Comparison of ENCODE assay signal across 9 cellular contexts in genomic region chr9:124480621-124480981, GRCh38. TPM values are rescaled to one million over a fixed set of nuclear protein-coding genes. Genes with fewer than 3 reads are reported as not detected.
DNase-seq lines count a peak whose midpoint lies in the region; ATAC-seq, FAIRE-seq and TF ChIP-seq lines count a peak whose summit lies in the region.
"Had no signal": no experiment of that assay in that cellular context is flagged by ENCODE, and none has a peak within 500 bp of the region (broad histone marks: within the 10 kb centered on the region; RNA-seq: fewer than 3 reads in every experiment).

No MANE protein-coding gene starts in this region.

- intact Hi-C loops in activated CD4-positive, alpha-beta T cell treated with anti-CD3 and anti-CD28 coated beads for 36 hours (cut with DNase I, micrococcal nuclease): no loop called here
- intact Hi-C loops in activated CD4-positive, alpha-beta T cell treated with anti-CD3 and anti-CD28 coated beads, Interleukin-2, amount 10 ng/mL, durations not matched to agents 24 days and 14 days (cut with micrococcal nuclease): no loop called here
- intact Hi-C loops in naive thymus-derived CD4-positive, alpha-beta T cell (cut with micrococcal nuclease): no loop called here

- no peaks in the 10 kb centered on the region for H3K27me3 ChIP-seq in naive thymus-derived CD4-positive, alpha-beta T cell (ENCODE audit: control insufficient read depth in 2 of 2, insufficient read depth in 2 of 2, low read length in 2 of 2)

- POLR2A ChIA-PET in activated CD4-positive, alpha-beta T cell treated with anti-CD3 and anti-CD28 coated beads for 36 hours (lab: Charles Lee): no interaction called here
- POLR2A ChIA-PET in naive thymus-derived CD4-positive, alpha-beta T cell (lab: Charles Lee): no interaction called here

- H3K27me3 Mint-ChIP-seq in activated CD4-positive, alpha-beta T cell treated with anti-CD3 and anti-CD28 coated beads for 36 hours: peaks cover 16% of the 10 kb centered on the region
- H3K27me3 Mint-ChIP-seq in activated CD4-positive, alpha-beta T cell treated with anti-CD3 and anti-CD28 coated beads, Interleukin-2, amount 10 ng/mL, durations not matched to agents 24 days and 14 days: peaks cover 13% of the 10 kb centered on the region
- H3K27me3 Mint-ChIP-seq in chondrocyte (ENCODE audit: low read depth): peaks cover 22% of the 10 kb centered on the region
- peaks cover 0 to 24% (median 19%) of the 10 kb centered on the region in 5 donors for H3K27me3 Mint-ChIP-seq in naive thymus-derived CD4-positive, alpha-beta T cell

- H3K27ac ChIP-seq in naive thymus-derived CD4-positive, alpha-beta T cell (ENCODE audit: low read depth, low read length): no peak overlapping the region
- H3K27ac ChIP-seq: parathyroid adenoma had no signal

- no peaks in the 10 kb centered on the region for H3K36me3 Mint-ChIP-seq in activated CD4-positive, alpha-beta T cell treated with anti-CD3 and anti-CD28 coated beads for 36 hours (ENCODE audit: low read depth)
- no peaks in the 10 kb centered on the region for H3K36me3 Mint-ChIP-seq in activated CD4-positive, alpha-beta T cell treated with anti-CD3 and anti-CD28 coated beads, Interleukin-2, amount 10 ng/mL, durations not matched to agents 24 days and 14 days (ENCODE audit: low read depth)
- no peaks in the 10 kb centered on the region for H3K36me3 Mint-ChIP-seq in chondrocyte (ENCODE audit: low read depth)
- no peaks in the 10 kb centered on the region for H3K36me3 Mint-ChIP-seq in naive thymus-derived CD4-positive, alpha-beta T cell

- ATAC-seq in activated CD4-positive, alpha-beta T cell treated with anti-CD3 and anti-CD28 coated beads for 36 hours: peak; percentile 62
- ATAC-seq in stimulated activated naive CD8-positive, alpha-beta T cell treated with anti-CD3 and anti-CD28 coated beads, Interleukin-15, Interleukin-2, amounts not matched to agents 100 U/mL and 50 U/mL, for 24 hours: peak; percentile 42
- ATAC-seq in naive thymus-derived CD4-positive, alpha-beta T cell: no peak

- DNase-seq in activated CD4-positive, alpha-beta T cell treated with anti-CD3 and anti-CD28 coated beads for 36 hours: peak; percentile 42
- DNase-seq in activated CD4-positive, alpha-beta T cell treated with anti-CD3 and anti-CD28 coated beads, Interleukin-2, amount 10 ng/mL, durations not matched to agents 24 days and 14 days: no peak
- DNase-seq in NCI-H748 (lab: John Stamatoyannopoulos, UW; ENCODE audit: unreplicated experiment) (peak; percentile 61), chondrocyte (ENCODE audit: low spot score) (no peak), retina (no peak), H54 (ENCODE audit: insufficient read length, low spot score) (no peak)
- no peak for DNase-seq in stimulated activated naive CD8-positive, alpha-beta T cell treated with anti-CD3 and anti-CD28 coated beads, Interleukin-15, Interleukin-2, amounts not matched to agents 100 U/mL and 50 U/mL, for 24 hours
- no peak for DNase-seq in naive thymus-derived CD4-positive, alpha-beta T cell

- no peaks in the 10 kb centered on the region for H3K9me3 Mint-ChIP-seq in activated CD4-positive, alpha-beta T cell treated with anti-CD3 and anti-CD28 coated beads for 36 hours (ENCODE audit: low read depth)
- no peaks in the 10 kb centered on the region for H3K9me3 Mint-ChIP-seq in activated CD4-positive, alpha-beta T cell treated with anti-CD3 and anti-CD28 coated beads, Interleukin-2, amount 10 ng/mL, durations not matched to agents 24 days and 14 days
- H3K9me3 Mint-ChIP-seq in chondrocyte (ENCODE audit: low read depth): no peaks in the 10 kb centered on the region
- H3K9me3 Mint-ChIP-seq in naive thymus-derived CD4-positive, alpha-beta T cell: peaks cover 0 to 3% (median 0%) of the 10 kb centered on the region in 11 donors

- FAIRE-seq in H54 (lab: Jason Lieb, UNC): no peak

- H3K36me3 ChIP-seq in naive thymus-derived CD4-positive, alpha-beta T cell (ENCODE audit: control insufficient read depth in 2 of 3, insufficient read depth in 3 of 3, low read length in 3 of 3): no peaks in the 10 kb centered on the region

- no peak overlapping the region for H3K27ac Mint-ChIP-seq in activated CD4-positive, alpha-beta T cell treated with anti-CD3 and anti-CD28 coated beads for 36 hours
- H3K27ac Mint-ChIP-seq in activated CD4-positive, alpha-beta T cell treated with anti-CD3 and anti-CD28 coated beads, Interleukin-2, amount 10 ng/mL, durations not matched to agents 24 days and 14 days: no peak overlapping the region
- H3K27ac Mint-ChIP-seq in chondrocyte (ENCODE audit: unreplicated experiment): no peak overlapping the region
- no peak overlapping the region for H3K27ac Mint-ChIP-seq in naive thymus-derived CD4-positive, alpha-beta T cell

- TF ChIP-seq POLR2A in H54 (IDR thresholded peaks at IDR 0.05; ENCODE audit: low read depth, low read length): no peak

- H3K9me3 ChIP-seq in naive thymus-derived CD4-positive, alpha-beta T cell (ENCODE audit: control insufficient read depth in 2 of 3, low read length in 3 of 3): no peaks in the 10 kb centered on the region

- no peak overlapping the region for H3K4me3 ChIP-seq in naive thymus-derived CD4-positive, alpha-beta T cell (ENCODE audit: low read length)

- TF ChIP-seq CTCF in chondrocyte (IDR thresholded peaks at IDR 0.05): peak; percentile 66

- no peaks in the 10 kb centered on the region for H3K4me1 Mint-ChIP-seq in activated CD4-positive, alpha-beta T cell treated with anti-CD3 and anti-CD28 coated beads for 36 hours
- H3K4me1 Mint-ChIP-seq in activated CD4-positive, alpha-beta T cell treated with anti-CD3 and anti-CD28 coated beads, Interleukin-2, amount 10 ng/mL, durations not matched to agents 24 days and 14 days: no peaks in the 10 kb centered on the region
- H3K4me1 Mint-ChIP-seq in chondrocyte (ENCODE audit: low read depth): peaks cover 5% of the 10 kb centered on the region
- peaks cover 0 to 6% (median 0%) of the 10 kb centered on the region in 7 donors for H3K4me1 Mint-ChIP-seq in naive thymus-derived CD4-positive, alpha-beta T cell

- no peaks in the 10 kb centered on the region for H3K4me1 ChIP-seq in naive thymus-derived CD4-positive, alpha-beta T cell (ENCODE audit: control insufficient read depth in 2 of 2, insufficient read depth in 2 of 2, low read length in 2 of 2)
- H3K4me1 ChIP-seq: parathyroid adenoma had no signal

- no peak overlapping the region for H3K4me3 Mint-ChIP-seq in activated CD4-positive, alpha-beta T cell treated with anti-CD3 and anti-CD28 coated beads for 36 hours
- no peak overlapping the region for H3K4me3 Mint-ChIP-seq in activated CD4-positive, alpha-beta T cell treated with anti-CD3 and anti-CD28 coated beads, Interleukin-2, amount 10 ng/mL, durations not matched to agents 24 days and 14 days
- H3K4me3 Mint-ChIP-seq in chondrocyte (ENCODE audit: unreplicated experiment): no peak overlapping the region
- no peak overlapping the region for H3K4me3 Mint-ChIP-seq in naive thymus-derived CD4-positive, alpha-beta T cell

- CTCF ChIA-PET in activated CD4-positive, alpha-beta T cell treated with anti-CD3 and anti-CD28 coated beads for 36 hours (lab: Charles Lee): interaction anchor here (0.8 kb wide), 1 partner anchor 31 kb away, joined by 3 read pairs; no protein-coding TSS in a partner anchor
- CTCF ChIA-PET in naive thymus-derived CD4-positive, alpha-beta T cell (lab: Charles Lee): no interaction called here

RNA-seq across cellular contexts. Expression of gene NR5A1, which starts 26.6 kb away (rescaled TPM):
- not detected for total RNA-seq in activated CD4-positive, alpha-beta T cell treated with anti-CD3 and anti-CD28 coated beads for 36 hours
- not detected in 2 replicates for total RNA-seq in activated CD4-positive, alpha-beta T cell treated with anti-CD3 and anti-CD28 coated beads, Interleukin-2, amount 10 ng/mL, durations not matched to agents 24 days and 14 days
- not detected in 3 replicates for total RNA-seq in chondrocyte
- total RNA-seq in naive thymus-derived CD4-positive, alpha-beta T cell: under 1 TPM in 1 of 5 experiments, not detected in 4; 0.11 TPM
- polyA plus RNA-seq in naive thymus-derived CD4-positive, alpha-beta T cell: not detected

RNA-seq across cellular contexts. Expression of gene ADGRD2, which starts 30.4 kb away (rescaled TPM):
- total RNA-seq in activated CD4-positive, alpha-beta T cell treated with anti-CD3 and anti-CD28 coated beads for 36 hours: not detected
- total RNA-seq in activated CD4-positive, alpha-beta T cell treated with anti-CD3 and anti-CD28 coated beads, Interleukin-2, amount 10 ng/mL, durations not matched to agents 24 days and 14 days: not detected in 2 replicates
- total RNA-seq in chondrocyte: not detected in 3 replicates
- total RNA-seq in naive thymus-derived CD4-positive, alpha-beta T cell: not detected
- polyA plus RNA-seq in naive thymus-derived CD4-positive, alpha-beta T cell: not detected

Comparison
In these comparisons a context has a peak if more than half of its experiments do, and no peak if none do; other contexts are left out.
1. DNase-seq: peak in activated CD4-positive, alpha-beta T cell treated with anti-CD3 and anti-CD28 coated beads for 36 hours (single experiment) and NCI-H748 (single experiment); none in activated CD4-positive, alpha-beta T cell treated with anti-CD3 and anti-CD28 coated beads, Interleukin-2, amount 10 ng/mL, durations not matched to agents 24 days and 14 days (single experiment), chondrocyte (single experiment), stimulated activated naive CD8-positive, alpha-beta T cell treated with anti-CD3 and anti-CD28 coated beads, Interleukin-15, Interleukin-2, amounts not matched to agents 100 U/mL and 50 U/mL, for 24 hours (single experiment), naive thymus-derived CD4-positive, alpha-beta T cell (0 of 9), retina (single experiment) and H54 (single experiment).